21 cellular contexts compared by ENCODE assay signal in genomic region chr13:106521101-106521799, GRCh38. TPM values are rescaled to one million over a fixed set of nuclear protein-coding genes. Genes with fewer than 3 reads are reported as not detected.
DNase-seq lines count a peak whose midpoint lies in the region; ATAC-seq and TF ChIP-seq lines count a peak whose summit lies in the region.
"Had no signal": no experiment of that assay in that cellular context is flagged by ENCODE, and none has a peak within 500 bp of the region (broad histone marks: within the 10 kb centered on the region; RNA-seq: fewer than 3 reads in every experiment).

No MANE protein-coding gene starts in this region.

- no peak overlapping the region for H3K4me3 ChIP-seq in epithelial cell of esophagus (ENCODE audit: low read length)
- H3K4me3 ChIP-seq: K562 had no signal

- ATAC-seq in GM18520 (IDR thresholded peaks at IDR 0.05; ENCODE audit: unreplicated experiment): no peak
- ATAC-seq: K562; natural killer cell treated with Interleukin-12 subunit alpha and Interleukin-12 subunit beta and Interleukin-15 and Interleukin-18, amount 100 ng/mL, for 72 hours; Panc1; stimulated activated naive B cell treated with anti-CD40 and anti-IgM and Interleukin-4, amounts not matched to agents 10 μg/mL and 1 μg/mL and 100 μg/mL, for 72 hours had no signal

- peaks cover 61% of the 10 kb centered on the region for H3K4me1 Mint-ChIP-seq in osteocyte (ENCODE audit: unreplicated experiment)
- H3K4me1 Mint-ChIP-seq: immature natural killer cell; memory B cell; stimulated activated naive B cell treated with anti-CD40 and anti-IgM and Interleukin-4, amounts not matched to agents 10 μg/mL and 1 μg/mL and 100 μg/mL, for 72 hours had no signal

- H3K4me3 Mint-ChIP-seq in osteocyte (ENCODE audit: unreplicated experiment): no peak overlapping the region
- H3K4me3 Mint-ChIP-seq: activated CD4-positive, alpha-beta memory T cell treated with anti-CD3 and anti-CD28 coated beads for 36 hours; activated T-cell treated with anti-CD3 and anti-CD28 coated beads, Interleukin-2, amount 50 U/mL, for 24 hours; immature natural killer cell; memory B cell; natural killer cell treated with Interleukin-12 subunit alpha and Interleukin-12 subunit beta and Interleukin-15 and Interleukin-18, amount 100 ng/mL, for 72 hours; stimulated activated naive B cell treated with anti-CD40 and anti-IgM and Interleukin-4, amounts not matched to agents 10 μg/mL and 1 μg/mL and 100 μg/mL, for 72 hours had no signal

- DNase-seq in NCI-H1105 treated with DMSO at 0.1 percent for 48 hours (lab: John Stamatoyannopoulos, UW) (peak; percentile 41), NCI-H1105 (lab: John Stamatoyannopoulos, UW) (no peak), NCI-H526 (lab: John Stamatoyannopoulos, UW) (peak; percentile 14 to 37), epithelial cell of esophagus (ENCODE audit: low read depth) (peak; percentile 75), osteocyte (ENCODE audit: extremely low spot score, unreplicated experiment) (no peak), NCI-H1930 (lab: John Stamatoyannopoulos, UW) (no peak), germinal center (ENCODE audit: low spot score) (no peak)
- DNase-seq: 8988T; activated CD4-positive, alpha-beta memory T cell treated with anti-CD3 and anti-CD28 coated beads for 36 hours; activated naive CD4-positive, alpha-beta T cell treated with anti-CD3 and anti-CD28 coated beads, Interleukin-2, amount 50 U/mL, for 16 hours; activated T-cell treated with anti-CD3 and anti-CD28 coated beads, Interleukin-2, amount 50 U/mL, for 24 hours; GF-D8; glutamatergic neuron; immature natural killer cell; NCI-H1048; stimulated activated naive B cell treated with anti-CD40 and anti-IgM and Interleukin-4, amounts not matched to agents 10 μg/mL and 1 μg/mL and 100 μg/mL, for 72 hours had no signal

- H3K36me3 Mint-ChIP-seq in osteocyte (ENCODE audit: unreplicated experiment): no peaks in the 10 kb centered on the region
- H3K36me3 Mint-ChIP-seq: activated CD4-positive, alpha-beta memory T cell treated with anti-CD3 and anti-CD28 coated beads for 36 hours; immature natural killer cell; memory B cell; natural killer cell treated with Interleukin-12 subunit alpha and Interleukin-12 subunit beta and Interleukin-15 and Interleukin-18, amount 100 ng/mL, for 72 hours; stimulated activated naive B cell treated with anti-CD40 and anti-IgM and Interleukin-4, amounts not matched to agents 10 μg/mL and 1 μg/mL and 100 μg/mL, for 72 hours had no signal

- no peaks in the 10 kb centered on the region for H3K27me3 Mint-ChIP-seq in osteocyte (ENCODE audit: unreplicated experiment)

- H3K27ac Mint-ChIP-seq in osteocyte (ENCODE audit: unreplicated experiment): peak overlapping the region; percentile 36
- H3K27ac Mint-ChIP-seq: activated CD4-positive, alpha-beta memory T cell treated with anti-CD3 and anti-CD28 coated beads for 36 hours; activated T-cell treated with anti-CD3 and anti-CD28 coated beads, Interleukin-2, amount 50 U/mL, for 24 hours; immature natural killer cell; memory B cell; natural killer cell treated with Interleukin-12 subunit alpha and Interleukin-12 subunit beta and Interleukin-15 and Interleukin-18, amount 100 ng/mL, for 72 hours; stimulated activated naive B cell treated with anti-CD40 and anti-IgM and Interleukin-4, amounts not matched to agents 10 μg/mL and 1 μg/mL and 100 μg/mL, for 72 hours had no signal

- TF ChIP-seq CTCF in epithelial cell of esophagus (IDR thresholded peaks at IDR 0.05; ENCODE audit: insufficient read depth, low read depth, low read length, missing control alignments) (no peak), osteocyte (IDR thresholded peaks at IDR 0.05) (no peak)

- H3K9me3 Mint-ChIP-seq in osteocyte (ENCODE audit: unreplicated experiment): no peaks in the 10 kb centered on the region
- H3K9me3 Mint-ChIP-seq: activated CD4-positive, alpha-beta memory T cell treated with anti-CD3 and anti-CD28 coated beads for 36 hours; activated T-cell treated with anti-CD3 and anti-CD28 coated beads, Interleukin-2, amount 50 U/mL, for 24 hours; immature natural killer cell; memory B cell; natural killer cell treated with Interleukin-12 subunit alpha and Interleukin-12 subunit beta and Interleukin-15 and Interleukin-18, amount 100 ng/mL, for 72 hours; stimulated activated naive B cell treated with anti-CD40 and anti-IgM and Interleukin-4, amounts not matched to agents 10 μg/mL and 1 μg/mL and 100 μg/mL, for 72 hours had no signal

RNA-seq across cellular contexts. Expression of gene EFNB2, which starts 14.2 kb away (rescaled TPM):
- 49.2 and 50.0 TPM in 2 replicates for total RNA-seq in osteocyte

RNA-seq across cellular contexts. Expression of gene ARGLU1, which starts 46.7 kb away (rescaled TPM):
- 65.8 and 78.8 TPM in 2 replicates for total RNA-seq in osteocyte

Comparison
In these comparisons a context has a peak if more than half of its experiments do, and no peak if none do; other contexts are left out.
1. DNase-seq: peak in NCI-H1105 treated with DMSO at 0.1 percent for 48 hours (single experiment), NCI-H526 (2 of 2) and epithelial cell of esophagus (single experiment); none in NCI-H1105 (single experiment), osteocyte (single experiment), NCI-H1930 (0 of 2) and germinal center (single experiment).